Comparison of ENCODE assay signal across 8 cellular contexts in genomic region chr10:120850911-120851865, GRCh38. TPM values are rescaled to one million over a fixed set of nuclear protein-coding genes. Genes with fewer than 3 reads are reported as not detected.
DNase-seq lines count a peak whose midpoint lies in the region; TF ChIP-seq lines count a peak whose summit lies in the region.

WDR11 (plus strand) TSS chr10:120851362; CDS start chr10:120851421, 59 bp downstream.

- DNase-seq in GF-D8 (lab: John Stamatoyannopoulos, UW) (peak; percentile 75), HCEC 1CT (peak; percentile 94), MM.1S (peak; percentile 87), SJSA1 (ENCODE audit: low read depth in 1 of 2, low spot score in 2 of 2) (peak; percentile 85 to 92), foreskin melanocyte (peak; percentile 92), stromal cell of bone marrow (ENCODE audit: low read depth) (peak; percentile 85)
- DNase-seq in activated naive CD4-positive, alpha-beta T cell treated with Interleukin-2 at 50 U/mL for 16 hours: peak; percentile 79

- H3K4me3 ChIP-seq in MM.1S (ENCODE audit: low read length) (peak within 1 kb of the TSS; percentile 92), SJSA1 (peak within 1 kb of the TSS; percentile 72), neuron (ENCODE audit: low read length) (peak within 1 kb of the TSS; percentile 94)

- H3K27ac ChIP-seq in MM.1S (ENCODE audit: low read length) (peak within 1 kb of the TSS; percentile 92), SJSA1 (peak within 1 kb of the TSS; percentile 66)

- H3K27me3 ChIP-seq in MM.1S (replicated peaks; ENCODE audit: insufficient read depth, low read length) (no peaks in the 10 kb centered on the region), SJSA1 (replicated peaks) (no peaks in the 10 kb centered on the region), neuron (ENCODE audit: insufficient read depth, low read length) (no peaks in the 10 kb centered on the region)

- no peaks in the 10 kb centered on the region for H4K20me1 ChIP-seq in MM.1S (ENCODE audit: insufficient read depth, low read length)

- H3K36me3 ChIP-seq in MM.1S (replicated peaks; ENCODE audit: insufficient read depth, low read length): no peaks in the 10 kb centered on the region
- peaks cover 29% of the 10 kb centered on the region for H3K36me3 ChIP-seq in SJSA1
- H3K36me3 ChIP-seq in neuron (ENCODE audit: insufficient read depth, low read length): peaks cover 31% of the 10 kb centered on the region

- TF ChIP-seq CTCF in MM.1S (IDR thresholded peaks at IDR 0.05; ENCODE audit: low read length): no peak

- H3K9me3 ChIP-seq in MM.1S (replicated peaks; ENCODE audit: insufficient read depth, low read length) (no peaks in the 10 kb centered on the region), SJSA1 (replicated peaks) (no peaks in the 10 kb centered on the region), neuron (ENCODE audit: low read length) (peaks cover 3% of the 10 kb centered on the region)

- H3K9ac ChIP-seq in MM.1S (ENCODE audit: low read length): peak within 1 kb of the TSS; percentile 86

- peaks cover 13% of the 10 kb centered on the region for H3F3A ChIP-seq in MM.1S (ENCODE audit: insufficient read depth, low read length)

- peaks cover 43% of the 10 kb centered on the region for H3K79me2 ChIP-seq in MM.1S (ENCODE audit: low read length)

- H3K4me1 ChIP-seq in MM.1S (ENCODE audit: low read length) (no peaks in the 10 kb centered on the region), SJSA1 (replicated peaks) (peaks cover 5% of the 10 kb centered on the region; the same call in 1 of the 2 replicates), neuron (ENCODE audit: insufficient read depth, low read length) (peaks cover 12% of the 10 kb centered on the region)

- no peaks in the 10 kb centered on the region for H3K9me2 ChIP-seq in MM.1S (replicated peaks; ENCODE audit: insufficient read depth, low read length)

- peak within 1 kb of the TSS; percentile 94 for H3K4me2 ChIP-seq in MM.1S (ENCODE audit: low read depth, low read length)

- H2AFZ ChIP-seq in MM.1S (ENCODE audit: low read length) (peak within 1 kb of the TSS; percentile 94), neuron (ENCODE audit: low read depth, low read length) (peak within 1 kb of the TSS; percentile 91)

RNA-seq across cellular contexts. Expression of gene WDR11, which starts in this region (rescaled TPM):
- 52.8 and 62.3 TPM in 2 replicates for total RNA-seq in SJSA1 (2014; rRNA removed; shearing (Covaris generic))

Comparison
In these comparisons a context has a peak if more than half of its experiments do, and no peak if none do; other contexts are left out.
1. Peak in every context shown above with its lines: DNase-seq, H3K4me3 ChIP-seq and H3K27ac ChIP-seq.